Comparison of ENCODE assay signal across 17 cellular contexts in genomic region chr4:4870493-4871266, GRCh38. TPM values are rescaled to one million over a fixed set of nuclear protein-coding genes. Genes with fewer than 3 reads are reported as not detected.
A peak's percentile ranks its signal among the peaks of the same experiment; 100 is the strongest.
DNase-seq lines count a peak whose midpoint lies in the region; ATAC-seq, FAIRE-seq and TF ChIP-seq lines count a peak whose summit lies in the region.
"Had no signal": no experiment of that assay in that cellular context is flagged by ENCODE, and none has a peak within 500 bp of the region (broad histone marks: within the 10 kb centered on the region; RNA-seq: fewer than 3 reads in every experiment).

No MANE protein-coding gene starts in this region.

- H3K36me3 ChIP-seq in HepG2 (replicated peaks in 1 of 2; ENCODE audit: control insufficient read depth in 1 of 2, insufficient read depth in 2 of 2, low read length in 2 of 2) (no peaks in the 10 kb centered on the region), right lobe of liver (no peaks in the 10 kb centered on the region)
- H3K36me3 ChIP-seq: left lung had no signal

- CTCF ChIA-PET in HepG2 (lab: Yijun Ruan, JAX; ENCODE audit: low intra/inter-chr PET ratio, low total read pairs) = no interaction called here

- no peak overlapping the region for H3K9ac ChIP-seq in HepG2 (ENCODE audit: insufficient read depth, low read depth, low read length)

- H3K27ac ChIP-seq in HepG2 (ENCODE audit: extremely low read length, insufficient read depth, low read length) (no peak overlapping the region), right lobe of liver (no peak overlapping the region)
- H3K27ac ChIP-seq: left lung had no signal

- ATAC-seq in HepG2 = no peak
- ATAC-seq in right lobe of liver = no peak
- ATAC-seq in stimulated activated naive B cell treated with anti-CD40 and anti-IgM and Interleukin-4, amounts not matched to agents 10 μg/mL and 1 μg/mL and 100 μg/mL, for 72 hours (replicated peaks) = no peak
- ATAC-seq: left lung, Right ventricle myocardium inferior had no signal

- H3K4me1 ChIP-seq in HepG2 (ENCODE audit: insufficient read depth, low read length) (peaks cover 9% of the 10 kb centered on the region; the same call in 1 of the 2 replicates), right lobe of liver (peaks cover 0 to 13% (median 0%) of the 10 kb centered on the region in 4 donors)

- no peaks in the 10 kb centered on the region for H3K79me2 ChIP-seq in HepG2 (ENCODE audit: insufficient read depth, low read length)

- TF ChIP-seq POLR2A in HepG2 (IDR thresholded peaks at IDR 0.05; ENCODE audit: insufficient read depth in 1 of 2, low read depth in 2 of 2, low read length in 2 of 2) = no peak
- no peak for TF ChIP-seq POLR2A in right lobe of liver (IDR thresholded peaks at IDR 0.05)

- FAIRE-seq in HepG2 (lab: Jason Lieb, UNC) = no peak

- POLR2A ChIA-PET in HepG2 (lab: Yijun Ruan, JAX) = no interaction called here

- peaks cover 61% of the 10 kb centered on the region for H3K27me3 Mint-ChIP-seq in activated T-helper 2 cell treated with anti-CD3 and anti-CD28 coated beads, Interferon-gamma antibody, Interleukin-2, Interleukin-4, amounts not matched to agents 10 μg/mL and 5 μg/mL and 100 μg/mL, durations not matched to agents 14 hours and 24 hours and 36 hours (ENCODE audit: low read depth)
- H3K27me3 Mint-ChIP-seq in stimulated activated naive B cell treated with anti-CD40 and anti-IgM and Interleukin-4, amounts not matched to agents 10 μg/mL and 1 μg/mL and 100 μg/mL, for 72 hours = peaks cover 67 to 78% of the 10 kb centered on the region in 2 donors

- no peak overlapping the region for H3K4me3 Mint-ChIP-seq in activated T-helper 2 cell treated with anti-CD3 and anti-CD28 coated beads, Interferon-gamma antibody, Interleukin-2, Interleukin-4, amounts not matched to agents 10 μg/mL and 5 μg/mL and 100 μg/mL, durations not matched to agents 14 hours and 24 hours and 36 hours (ENCODE audit: low read depth)
- peak overlapping the region; percentile 30 to 39 for H3K4me3 Mint-ChIP-seq in stimulated activated naive B cell treated with anti-CD40 and anti-IgM and Interleukin-4, amounts not matched to agents 10 μg/mL and 1 μg/mL and 100 μg/mL, for 72 hours
- H3K4me3 Mint-ChIP-seq: activated B cell treated with CpG ODN at 0.5 μM for 24 hours; activated naive CD4-positive, alpha-beta T cell treated with anti-CD3 and anti-CD28 coated beads, Interleukin-2, amount 50 U/mL, for 24 hours had no signal

- no peaks in the 10 kb centered on the region for H3K36me3 Mint-ChIP-seq in activated T-helper 2 cell treated with anti-CD3 and anti-CD28 coated beads, Interferon-gamma antibody, Interleukin-2, Interleukin-4, amounts not matched to agents 10 μg/mL and 5 μg/mL and 100 μg/mL, durations not matched to agents 14 hours and 24 hours and 36 hours (ENCODE audit: low read depth)
- H3K36me3 Mint-ChIP-seq in stimulated activated naive B cell treated with anti-CD40 and anti-IgM and Interleukin-4, amounts not matched to agents 10 μg/mL and 1 μg/mL and 100 μg/mL, for 72 hours = peaks cover 4 to 11% of the 10 kb centered on the region in 2 donors
- H3K36me3 Mint-ChIP-seq: activated naive CD4-positive, alpha-beta T cell treated with anti-CD3 and anti-CD28 coated beads, Interleukin-2, amount 50 U/mL, for 24 hours had no signal

- H3K4me2 ChIP-seq in HepG2 (ENCODE audit: low read depth, low read length) = peak overlapping the region; percentile 12; the same call in 1 of the 2 replicates

- no peaks in the 10 kb centered on the region for H3K9me3 Mint-ChIP-seq in activated T-helper 2 cell treated with anti-CD3 and anti-CD28 coated beads, Interferon-gamma antibody, Interleukin-2, Interleukin-4, amounts not matched to agents 10 μg/mL and 5 μg/mL and 100 μg/mL, durations not matched to agents 14 hours and 24 hours and 36 hours
- H3K9me3 Mint-ChIP-seq in stimulated activated naive B cell treated with anti-CD40 and anti-IgM and Interleukin-4, amounts not matched to agents 10 μg/mL and 1 μg/mL and 100 μg/mL, for 72 hours = peaks cover 3 to 10% of the 10 kb centered on the region in 2 donors
- H3K9me3 Mint-ChIP-seq: activated naive CD4-positive, alpha-beta T cell treated with anti-CD3 and anti-CD28 coated beads, Interleukin-2, amount 50 U/mL, for 24 hours had no signal

- no peak for TF ChIP-seq RAD21 in HepG2 (CRISPR knock-in tag; IDR thresholded peaks at IDR 0.05)

- H2AFZ ChIP-seq in HepG2 (ENCODE audit: low read length) = no peak overlapping the region

- H3K4me1 Mint-ChIP-seq in activated T-helper 2 cell treated with anti-CD3 and anti-CD28 coated beads, Interferon-gamma antibody, Interleukin-2, Interleukin-4, amounts not matched to agents 10 μg/mL and 5 μg/mL and 100 μg/mL, durations not matched to agents 14 hours and 24 hours and 36 hours (ENCODE audit: low read depth) = no peaks in the 10 kb centered on the region
- H3K4me1 Mint-ChIP-seq in stimulated activated naive B cell treated with anti-CD40 and anti-IgM and Interleukin-4, amounts not matched to agents 10 μg/mL and 1 μg/mL and 100 μg/mL, for 72 hours = peaks cover 31 to 37% of the 10 kb centered on the region in 2 donors

- intact Hi-C loops in HepG2 (cut with micrococcal nuclease; ENCODE audit: unreplicated experiment) (no loop called here), right lobe of liver (cut with DNase I) (no loop called here), cardiac septum (cut with DNase I) (no loop called here)
- intact Hi-C loops in activated T-helper 2 cell treated with anti-CD3 and anti-CD28 coated beads, Interferon-gamma antibody, Interleukin-2, Interleukin-4, amounts not matched to agents 10 μg/mL and 5 μg/mL and 100 μg/mL, durations not matched to agents 14 hours and 24 hours and 36 hours (cut with micrococcal nuclease) = loop anchor here (2.0 to 5.0 kb wide), 2 partner anchors 14 to 1022 kb away; partner anchors contain the start of gene CRMP1

- H3K4me3 ChIP-seq in HepG2 (replicated peaks in 1 of 3; ENCODE audit: insufficient read depth in 1 of 3, low read depth in 2 of 3, low read length in 3 of 3) = no peak overlapping the region
- H3K4me3 ChIP-seq in right lobe of liver = no peak overlapping the region
- H3K4me3 ChIP-seq in iPS-18c (ENCODE audit: insufficient read depth, low read depth, low read length) = peak overlapping the region; percentile 26
- H3K4me3 ChIP-seq: left lung had no signal

- no peaks in the 10 kb centered on the region for H4K20me1 ChIP-seq in HepG2 (ENCODE audit: insufficient read depth, low read length)

- TF ChIP-seq CTCF in HepG2 (CRISPR knock-in tag; IDR thresholded peaks at IDR 0.05) = no peak
- no peak for TF ChIP-seq CTCF in right lobe of liver (IDR thresholded peaks at IDR 0.05)

- BruUV-seq in HepG2 (replicated peaks; lab: Mats Ljungman, UMichigan) = no TSS peak

- in situ Hi-C loops in HepG2 (cut with HindIII; ENCODE audit: extremely low pct_ligation_motif_present, low pct_unique_long_range_greater_than_20kb) = loop anchor here (10.0 kb wide), 1 partner anchor 306 kb away; no protein-coding TSS in a partner anchor

- no peak for DNase-seq in HepG2 (ENCODE audit: low spot score)
- no peak for DNase-seq in right lobe of liver
- no peak for DNase-seq in activated T-helper 2 cell treated with anti-CD3 and anti-CD28 coated beads, Interferon-gamma antibody, Interleukin-2, Interleukin-4, amounts not matched to agents 10 μg/mL and 5 μg/mL and 100 μg/mL, durations not matched to agents 14 hours and 24 hours and 36 hours (ENCODE audit: low spot score)
- DNase-seq in stimulated activated naive B cell treated with anti-CD40 and anti-IgM and Interleukin-4, amounts not matched to agents 10 μg/mL and 1 μg/mL and 100 μg/mL, for 72 hours = no peak
- no peak for DNase-seq in stimulated activated CD4-positive, alpha-beta T cell treated with anti-CD3 and anti-CD28 coated beads, Interleukin-4, amount 100 ng/mL, for 24 hours
- DNase-seq in NCI-H345 (lab: John Stamatoyannopoulos, UW) = no peak
- DNase-seq in cardiac septum (ENCODE audit: low spot score) = no peak
- DNase-seq: activated B cell treated with CpG ODN at 0.5 μM for 24 hours, hypothalamus, Karpas-422, left lung, NCI-H1436 treated with DMSO at 0.1 percent for 48 hours, NCI-H446, T-helper 1 cell had no signal

- H3K27me3 ChIP-seq in HepG2 (ENCODE audit: control insufficient read depth in 1 of 2, insufficient read depth in 2 of 2, low read length in 2 of 2) (peaks cover 0 to 56% of the 10 kb centered on the region in 2 experiments), right lobe of liver (peaks cover 0 to 45% of the 10 kb centered on the region in 2 donors)

- WGBS in HepG2 (ENCODE audit: low lambda C conversion rate) = 62% methylated on average over 27 of the region's 29 CpGs
- WGBS in right lobe of liver (ENCODE audit: insufficient coverage, low coverage, low lambda C conversion rate, missing lambda C conversion rate) = 5% methylated on average over 25 of the region's 29 CpGs

- TF ChIP-seq EP300 in HepG2 (IDR thresholded peaks at IDR 0.05; ENCODE audit: low read depth in 2 of 2, low read length in 2 of 2) = no peak
- TF ChIP-seq EP300 in HepG2 (CRISPR knock-in tag; IDR thresholded peaks at IDR 0.05; ENCODE audit: borderline replicate concordance) = no peak

- peak overlapping the region; percentile 30 for H3K27ac Mint-ChIP-seq in activated T-helper 2 cell treated with anti-CD3 and anti-CD28 coated beads, Interferon-gamma antibody, Interleukin-2, Interleukin-4, amounts not matched to agents 10 μg/mL and 5 μg/mL and 100 μg/mL, durations not matched to agents 14 hours and 24 hours and 36 hours
- peak overlapping the region; percentile 90 for H3K27ac Mint-ChIP-seq in stimulated activated naive B cell treated with anti-CD40 and anti-IgM and Interleukin-4, amounts not matched to agents 10 μg/mL and 1 μg/mL and 100 μg/mL, for 72 hours
- H3K27ac Mint-ChIP-seq: activated naive CD4-positive, alpha-beta T cell treated with anti-CD3 and anti-CD28 coated beads, Interleukin-2, amount 50 U/mL, for 24 hours had no signal

- no peaks in the 10 kb centered on the region for H3K9me3 ChIP-seq in HepG2 (ENCODE audit: low read length)
- H3K9me3 ChIP-seq in right lobe of liver = no peaks in the 10 kb centered on the region
- H3K9me3 ChIP-seq in iPS-18c (ENCODE audit: control insufficient read depth, insufficient read depth, low read length) = peaks cover 7% of the 10 kb centered on the region
- H3K9me3 ChIP-seq: left lung had no signal

RNA-seq across cellular contexts. Expression of gene MSX1, which starts 11.2 kb away (rescaled TPM):
- total RNA-seq in HepG2 (2016; rRNA removed; fragmentation: Illumina TruSeq; extraction: Trizol) = 13.8 and 14.9 TPM in 2 replicates
- total RNA-seq in HepG2 (2016; cell fraction: cytosol; rRNA removed; fragmentation: Illumina TruSeq; extraction: Trizol; ENCODE audit: low read depth) = 6.3 and 10.9 TPM in 2 replicates
- 14.0 and 15.0 TPM in 2 replicates for total RNA-seq in HepG2 (2016; cell fraction: insoluble cytoplasmic fraction; rRNA removed; fragmentation: Illumina TruSeq; extraction: Trizol)
- total RNA-seq in HepG2 (2016; cell fraction: membrane; rRNA removed; fragmentation: Illumina TruSeq; extraction: Trizol) = 19.1 and 23.9 TPM in 2 replicates
- total RNA-seq in HepG2 (2016; cell fraction: nucleus; rRNA removed; fragmentation: Illumina TruSeq; extraction: Trizol) = 5.4 and 9.8 TPM in 2 replicates
- polyA plus RNA-seq in HepG2 (2011; rRNA removed) = 12.1 and 15.2 TPM in 2 replicates
- polyA plus RNA-seq in HepG2 (2011; cell fraction: cytosol; rRNA removed) = 8.4 and 14.6 TPM in 2 replicates
- polyA plus RNA-seq in HepG2 (2011; cell fraction: nucleus; rRNA removed) = 17.5 and 22.0 TPM in 2 replicates
- polyA plus RNA-seq in HepG2 (2012) = 8.0 and 8.9 TPM in 2 replicates
- 8.3 and 12.3 TPM in 2 replicates for polyA plus RNA-seq in HepG2 (2016; cell fraction: cytosol; fragmentation: Illumina TruSeq; extraction: Trizol; ENCODE audit: low read depth)
- polyA plus RNA-seq in HepG2 (2016; cell fraction: insoluble cytoplasmic fraction; fragmentation: Illumina TruSeq; extraction: Trizol; ENCODE audit: low read depth) = 16.8 and 17.9 TPM in 2 replicates
- 19.5 and 22.1 TPM in 2 replicates for polyA plus RNA-seq in HepG2 (2016; cell fraction: membrane; fragmentation: Illumina TruSeq; extraction: Trizol; ENCODE audit: low read depth)
- polyA plus RNA-seq in HepG2 (2016; cell fraction: nucleus; fragmentation: Illumina TruSeq; extraction: Trizol; ENCODE audit: insufficient read depth, low read depth) = 13.8 and 15.1 TPM in 2 replicates
- 0.58 and 6.7 TPM in 2 replicates for polyA minus RNA-seq in HepG2 (2011; rRNA and poly(A)+ RNA removed; ENCODE audit: low replicate concordance)
- polyA minus RNA-seq in HepG2 (2011; cell fraction: cytosol; rRNA and poly(A)+ RNA removed) = 3.3 and 5.9 TPM in 2 replicates
- 3.1 and 4.0 TPM in 2 replicates for polyA minus RNA-seq in HepG2 (2011; cell fraction: nucleus; rRNA and poly(A)+ RNA removed)
- under 1 TPM; 0.15 to 0.62 (median 0.31) TPM for total RNA-seq in right lobe of liver
- total RNA-seq in activated T-helper 2 cell treated with anti-CD3 and anti-CD28 coated beads, Interferon-gamma antibody, Interleukin-2, Interleukin-4, amounts not matched to agents 10 μg/mL and 5 μg/mL and 100 μg/mL, durations not matched to agents 14 hours and 24 hours and 36 hours = not detected in 2 replicates
- total RNA-seq in cardiac septum = 5.0 TPM
- total RNA-seq: activated B cell treated with CpG ODN at 0.5 μM for 24 hours had no signal
